8 cellular contexts compared by ENCODE assay signal in the genomic region with DNA sequence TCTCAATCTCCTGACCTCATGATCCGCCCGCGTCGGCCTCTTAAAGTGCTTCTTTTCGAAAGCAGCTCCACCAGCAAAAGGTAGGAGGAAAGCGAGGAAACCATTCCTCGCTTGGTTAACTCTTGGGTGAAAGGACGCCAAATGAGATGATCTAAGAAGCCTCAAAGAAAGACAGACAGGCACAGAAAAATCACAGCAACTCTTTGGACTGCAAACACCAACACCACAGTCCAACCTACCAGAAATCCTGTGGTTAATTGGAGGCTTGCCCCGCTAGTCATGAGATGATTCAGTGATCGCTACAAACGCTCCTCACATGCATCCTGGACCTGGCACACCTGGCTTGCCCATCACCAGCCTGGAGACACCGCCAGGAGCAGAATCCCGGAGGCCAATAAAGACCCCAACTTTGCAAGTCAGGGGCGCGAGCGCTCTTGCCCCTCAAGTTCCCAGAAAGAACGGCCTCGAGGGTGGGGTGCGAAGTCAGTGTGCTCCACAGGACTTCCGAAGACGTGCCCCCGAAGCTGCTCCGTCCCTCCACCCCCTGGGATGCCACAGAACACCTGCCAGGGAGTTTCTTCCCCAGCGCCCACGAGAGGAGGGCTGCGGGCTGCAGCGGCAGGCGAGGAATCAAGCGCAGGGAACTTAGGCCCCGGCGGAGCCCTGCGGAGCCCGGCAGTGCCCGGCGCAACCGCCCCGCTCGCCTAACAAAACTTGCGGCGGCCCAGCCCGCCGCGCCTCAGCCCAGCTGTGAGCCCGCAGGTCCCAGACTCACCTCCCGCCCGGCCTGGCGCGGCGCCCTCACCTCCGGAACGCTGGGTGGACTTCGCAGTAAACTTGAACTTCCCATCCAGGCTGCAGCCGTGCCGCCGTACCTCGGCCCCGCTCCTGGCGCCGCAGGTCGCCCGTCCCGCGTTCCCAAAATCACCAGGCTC. TPM values are rescaled to one million over a fixed set of nuclear protein-coding genes. Genes with fewer than 3 reads are reported as not detected.
A peak's percentile ranks its signal among the peaks of the same experiment; 100 is the strongest.
DNase-seq lines count a peak whose midpoint lies in the region; ATAC-seq and TF ChIP-seq lines count a peak whose summit lies in the region.
"Not testable (repeated sequence)": the region's sequence is repeated elsewhere in the genome, so short reads cannot be mapped to it uniquely, and the experiment has no call there.

No MANE protein-coding gene starts in this region.

- H3K36me3 ChIP-seq in SK-N-SH (replicated peaks in 1 of 2; ENCODE audit: control insufficient read depth in 1 of 2, insufficient read depth in 2 of 2, low read length in 1 of 2); ascending aorta: not testable (repeated sequence)

- H3K4me3 ChIP-seq in SK-N-SH (ENCODE audit: low read depth in 2 of 2, low read length in 1 of 2): peak overlapping the region; percentile 60 to 66
- peak overlapping the region; percentile 84 to 85 for H3K4me3 ChIP-seq in ascending aorta

- CTCF ChIA-PET in GM10248 (lab: Yijun Ruan, JAX); SK-N-SH (lab: Yijun Ruan, JAX): not testable (repeated sequence)

- peaks cover 12% of the 10 kb centered on the region; the same call in 1 of the 2 replicates for H3K79me2 ChIP-seq in SK-N-SH (ENCODE audit: insufficient read depth)

- not testable (repeated sequence) for H2AFZ ChIP-seq in SK-N-SH (ENCODE audit: low read depth)

- TF ChIP-seq CTCF in GM10248 (IDR thresholded peaks at IDR 0.05; ENCODE audit: control extremely low read depth, extremely low read depth, low read depth, missing control alignments); SK-N-SH (IDR thresholded peaks at IDR 0.05); ascending aorta (IDR thresholded peaks at IDR 0.05); nephron progenitor cell (IDR thresholded peaks at IDR 0.05); type B pancreatic cell (conservative IDR thresholded peaks at IDR 0.05): not testable (repeated sequence)

- H3K27ac Mint-ChIP-seq in nephron progenitor cell: peak overlapping the region; percentile 93
- peak overlapping the region; percentile 94 for H3K27ac Mint-ChIP-seq in type B pancreatic cell

- H3K4me1 Mint-ChIP-seq in nephron progenitor cell: peaks cover 17% of the 10 kb centered on the region
- not testable (repeated sequence) for H3K4me1 Mint-ChIP-seq in type B pancreatic cell (ENCODE audit: unreplicated experiment)

- peak overlapping the region; percentile 87 for H3K4me2 ChIP-seq in SK-N-SH

- not testable (repeated sequence) for TF ChIP-seq RAD21 in SK-N-SH (IDR thresholded peaks at IDR 0.05; ENCODE audit: low read length)

- peak overlapping the region; percentile 96 for H3K4me3 Mint-ChIP-seq in nephron progenitor cell
- peak overlapping the region; percentile 98 for H3K4me3 Mint-ChIP-seq in type B pancreatic cell

- not testable (repeated sequence) for H3K4me1 ChIP-seq in SK-N-SH (ENCODE audit: control insufficient read depth in 1 of 2, insufficient read depth in 2 of 2, low read depth in 1 of 2, low read length in 1 of 2); ascending aorta

- H3K27me3 Mint-ChIP-seq in nephron progenitor cell (ENCODE audit: low read depth, poor library complexity); type B pancreatic cell: not testable (repeated sequence)

- DNase-seq in GM10248 (ENCODE audit: extremely low spot score) (peak; percentile 20), HCEC 1CT (peak; percentile 18), HuH-7.5 (ENCODE audit: low spot score) (peak; percentile 41), SK-N-SH (peak; percentile 58), Right ventricle myocardium superior (peak; percentile 67), nephron progenitor cell (peak; percentile 55), type B pancreatic cell (ENCODE audit: extremely low spot score, unreplicated experiment) (peak; percentile 68)
- not testable (repeated sequence) for DNase-seq in ascending aorta (ENCODE audit: low spot score in 2 of 2)

- intact Hi-C loops in ascending aorta (cut with DNase I); Right ventricle myocardium superior (cut with DNase I): not testable (repeated sequence)

- H3F3A ChIP-seq in SK-N-SH (replicated peaks; ENCODE audit: insufficient read depth): not testable (repeated sequence)

- not testable (repeated sequence) for H3K27me3 ChIP-seq in SK-N-SH (ENCODE audit: insufficient read depth); ascending aorta

- H3K9me3 Mint-ChIP-seq in nephron progenitor cell, type B pancreatic cell: not testable (repeated sequence)

- TF ChIP-seq EP300 in SK-N-SH (IDR thresholded peaks at IDR 0.05; ENCODE audit: borderline replicate concordance in 1 of 2, low read depth in 1 of 2, low read length in 1 of 2): not testable (repeated sequence)

- WGBS in SK-N-SH (ENCODE audit: low lambda C conversion rate): 26% methylated on average over 21 of the region's 63 CpGs

- not testable (repeated sequence) for H3K36me3 Mint-ChIP-seq in nephron progenitor cell (ENCODE audit: low read depth); type B pancreatic cell

- ATAC-seq in Right ventricle myocardium superior (ENCODE audit: poor library complexity): peak; percentile 74

- H4K20me1 ChIP-seq in SK-N-SH (ENCODE audit: insufficient read depth): not testable (repeated sequence)

- not testable (repeated sequence) for H3K9me3 ChIP-seq in SK-N-SH, ascending aorta

- H3K27ac ChIP-seq in SK-N-SH (ENCODE audit: low read depth in 2 of 2, low read length in 1 of 2) (peak overlapping the region in 1 of 2 experiments; percentile 42; a peak in 2 of 4 replicates), ascending aorta (peak overlapping the region; percentile 56 to 81)

- H3K9me2 ChIP-seq in SK-N-SH: not testable (repeated sequence)

- POLR2A ChIA-PET in GM10248 (lab: Yijun Ruan, JAX); SK-N-SH (lab: Yijun Ruan, JAX): not testable (repeated sequence)

- H3K9ac ChIP-seq in SK-N-SH: peak overlapping the region; percentile 73

RNA-seq across cellular contexts. Expression of a gene that starts 0.9 kb away (rescaled TPM):
- polyA plus RNA-seq in SK-N-SH (2012; rRNA removed): 7.3 and 10.1 TPM in 2 replicates
- polyA plus RNA-seq in SK-N-SH (2012; cell fraction: cytosol; rRNA removed): 4.1 and 4.7 TPM in 2 replicates
- polyA plus RNA-seq in SK-N-SH (2012; cell fraction: nucleus; rRNA removed): 22.7 and 41.8 TPM in 2 replicates
- total RNA-seq in ascending aorta: 13.8 TPM
- 3.1 TPM for total RNA-seq in Right ventricle myocardium superior
- 14.6 and 18.0 TPM in 2 replicates for total RNA-seq in type B pancreatic cell (ENCODE audit: low replicate concordance)
